34 cellular contexts compared by ENCODE assay signal in genomic region chr7:105057472-105057871, GRCh38. TPM values are rescaled to one million over a fixed set of nuclear protein-coding genes. Genes with fewer than 3 reads are reported as not detected.
DNase-seq lines count a peak whose midpoint lies in the region; ATAC-seq, FAIRE-seq and TF ChIP-seq lines count a peak whose summit lies in the region.
"Had no signal": no experiment of that assay in that cellular context is flagged by ENCODE, and none has a peak within 500 bp of the region (broad histone marks: within the 10 kb centered on the region; RNA-seq: fewer than 3 reads in every experiment).

No MANE protein-coding gene starts in this region.

- H3K9ac ChIP-seq in K562 (ENCODE audit: insufficient read depth in 1 of 2, low read depth in 2 of 2, low read length in 2 of 2) = no peak overlapping the region
- H3K9ac ChIP-seq: KMS-11 had no signal

- DNase-seq in activated CD8-positive, alpha-beta memory T cell treated with anti-CD3 and anti-CD28 coated beads, Interleukin-2, amount 10 ng/mL, durations not matched to agents 7 days and 5 days = no peak
- DNase-seq in activated CD8-positive, alpha-beta memory T cell treated with anti-CD3 and anti-CD28 coated beads, Interleukin-2, amount 50 U/mL, for 4 hours = no peak
- DNase-seq in GM23338 (ENCODE audit: low spot score) (no peak), K562 (ENCODE audit: extremely low read depth in 1 of 4, low spot score in 3 of 4) (no peak), NCI-H69 (lab: John Stamatoyannopoulos, UW) (no peak), globus pallidus (ENCODE audit: low spot score) (no peak)
- no peak for DNase-seq in stimulated activated effector memory CD8-positive, alpha-beta T cell treated with anti-CD3 and anti-CD28 coated beads, Interleukin-12 subunit alpha, Interleukin-12 subunit beta, amount 100 ng/mL, for 72 hours (ENCODE audit: low spot score in 2 of 2)
- DNase-seq: activated CD4-positive, CD25-positive, alpha-beta regulatory T cell treated with anti-CD3 and anti-CD28 coated beads, Interleukin-2, amount 50 U/mL, for 72 hours; activated naive CD4-positive, alpha-beta T cell treated with anti-CD3 and anti-CD28 coated beads, Interleukin-2, amount 50 U/mL, for 16 hours; Calu3; caudate nucleus; DMS79 treated with DMSO at 0.1 percent for 48 hours; esophagus squamous epithelium; foreskin melanocyte; GF-D8; HCEC 1CT; NCI-H1417; NCI-H2029 treated with DMSO at 0.1 percent for 48 hours; NCI-H226; NCI-H748 treated with DMSO at 0.1 percent for 48 hours; Peyer's patch; SHP77 treated with DMSO at 0.1 percent for 48 hours; sigmoid colon; stimulated activated CD4-positive, alpha-beta T cell treated with anti-CD3 and anti-CD28 coated beads, Interleukin-4, amount 100 ng/mL, for 4 hours; stimulated activated naive CD4-positive, alpha-beta T cell treated with Interleukin-2 at 50 U/mL for 16 hours; testis; uterus had no signal

- no peak for TF ChIP-seq RAD21 in K562 (CRISPR knock-in tag; conservative IDR thresholded peaks at IDR 0.05 in 1 of 2, IDR thresholded peaks at IDR 0.05 in 1 of 2)

- no peaks in the 10 kb centered on the region for H3F3A ChIP-seq in GM23338 (replicated peaks; ENCODE audit: low read depth)

- H3K4me2 ChIP-seq in GM23338 (no peak overlapping the region), K562 (ENCODE audit: insufficient read depth, low read length) (no peak overlapping the region)
- H3K4me2 ChIP-seq: KMS-11 had no signal

- peaks cover 97% of the 10 kb centered on the region for H3K79me2 ChIP-seq in GM23338 (replicated peaks; ENCODE audit: insufficient read depth)
- H3K79me2 ChIP-seq in K562 (ENCODE audit: control insufficient read depth, insufficient read depth, low read length) = peaks cover 93% of the 10 kb centered on the region

- peak; percentile 26 for FAIRE-seq in K562 (lab: Jason Lieb, UNC)
- FAIRE-seq: astrocyte, GM18507, HTR-8/SVneo had no signal

- H3K4me3 Mint-ChIP-seq in activated CD8-positive, alpha-beta memory T cell treated with anti-CD3 and anti-CD28 coated beads, Interleukin-2, amount 10 ng/mL, durations not matched to agents 7 days and 5 days = no peak overlapping the region
- H3K4me3 Mint-ChIP-seq in GM23338 = no peak overlapping the region
- H3K4me3 Mint-ChIP-seq in stimulated activated effector memory CD8-positive, alpha-beta T cell treated with anti-CD3 and anti-CD28 coated beads, Interleukin-12 subunit alpha, Interleukin-12 subunit beta, amount 100 ng/mL, for 72 hours = no peak overlapping the region
- H3K4me3 Mint-ChIP-seq: dendritic cell treated with granulocyte-macrophage colony-stimulating factor and Interleukin-4, amounts not matched to agents 40 ng/mL and 50 ng/mL, for 4 days had no signal

- H3K36me3 ChIP-seq in GM23338 (ENCODE audit: insufficient read depth) = no peaks in the 10 kb centered on the region
- H3K36me3 ChIP-seq in K562 (ENCODE audit: control insufficient read depth, insufficient read depth, low read length) = peaks cover 68% of the 10 kb centered on the region; the same call in 2 of the 3 replicates
- H3K36me3 ChIP-seq: uterus had no signal

- H3K9me2 ChIP-seq in GM23338 (ENCODE audit: insufficient read depth) = no peaks in the 10 kb centered on the region

- intact Hi-C loops in K562 (cut with micrococcal nuclease) = no loop called here

- WGBS in K562 (ENCODE audit: insufficient coverage, low coverage, missing lambda C conversion rate) = 97% methylated on average over 4 of the region's 4 CpGs

- peaks cover 21% of the 10 kb centered on the region for H3K4me1 Mint-ChIP-seq in activated CD8-positive, alpha-beta memory T cell treated with anti-CD3 and anti-CD28 coated beads, Interleukin-2, amount 10 ng/mL, durations not matched to agents 7 days and 5 days
- peaks cover 18% of the 10 kb centered on the region; the same call in 2 of the 3 replicates for H3K4me1 Mint-ChIP-seq in GM23338
- H3K4me1 Mint-ChIP-seq in stimulated activated effector memory CD8-positive, alpha-beta T cell treated with anti-CD3 and anti-CD28 coated beads, Interleukin-12 subunit alpha, Interleukin-12 subunit beta, amount 100 ng/mL, for 72 hours = peaks cover 54% of the 10 kb centered on the region

- H3K4me3 ChIP-seq in GM23338 = no peak overlapping the region
- no peak overlapping the region for H3K4me3 ChIP-seq in K562
- H3K4me3 ChIP-seq: esophagus squamous epithelium, Peyer's patch, sigmoid colon, testis, uterus had no signal

- POLR2A ChIA-PET in K562 (lab: Yijun Ruan, JAX) = interaction anchor here (0.9 to 1.1 kb wide), 2 partner anchors 13 to 40 kb away, joined by 3 read pairs; no protein-coding TSS in a partner anchor

- H3K27me3 Mint-ChIP-seq in activated CD8-positive, alpha-beta memory T cell treated with anti-CD3 and anti-CD28 coated beads, Interleukin-2, amount 10 ng/mL, durations not matched to agents 7 days and 5 days = no peaks in the 10 kb centered on the region
- H3K27me3 Mint-ChIP-seq in GM23338 (ENCODE audit: insufficient read depth, low read depth, poor library complexity) = peaks cover 1% of the 10 kb centered on the region
- H3K27me3 Mint-ChIP-seq: dendritic cell treated with granulocyte-macrophage colony-stimulating factor and Interleukin-4, amounts not matched to agents 40 ng/mL and 50 ng/mL, for 4 days; progenitor cell of endocrine pancreas had no signal

- peaks cover 36% of the 10 kb centered on the region for H3K36me3 Mint-ChIP-seq in activated CD8-positive, alpha-beta memory T cell treated with anti-CD3 and anti-CD28 coated beads, Interleukin-2, amount 10 ng/mL, durations not matched to agents 7 days and 5 days
- H3K36me3 Mint-ChIP-seq in GM23338 (ENCODE audit: low read depth) = peaks cover 15% of the 10 kb centered on the region; the same call in 2 of the 3 replicates
- peaks cover 100% of the 10 kb centered on the region for H3K36me3 Mint-ChIP-seq in stimulated activated effector memory CD8-positive, alpha-beta T cell treated with anti-CD3 and anti-CD28 coated beads, Interleukin-12 subunit alpha, Interleukin-12 subunit beta, amount 100 ng/mL, for 72 hours

- ATAC-seq in activated CD8-positive, alpha-beta memory T cell treated with anti-CD3 and anti-CD28 coated beads, Interleukin-2, amount 10 ng/mL, durations not matched to agents 7 days and 5 days = no peak
- ATAC-seq in GM23338 = no peak
- ATAC-seq in K562 = no peak
- no peak for ATAC-seq in stimulated activated effector memory CD8-positive, alpha-beta T cell treated with anti-CD3 and anti-CD28 coated beads, Interleukin-12 subunit alpha, Interleukin-12 subunit beta, amount 100 ng/mL, for 72 hours
- no peak for ATAC-seq in HG03196 (IDR thresholded peaks at IDR 0.05; ENCODE audit: unreplicated experiment)

- H3K27me3 ChIP-seq in GM23338 (ENCODE audit: insufficient read depth) (no peaks in the 10 kb centered on the region), K562 (ENCODE audit: control insufficient read depth in 2 of 2, insufficient read depth in 2 of 2, low read length in 2 of 2) (no peaks in the 10 kb centered on the region)
- H3K27me3 ChIP-seq: esophagus squamous epithelium, Peyer's patch, sigmoid colon, testis, uterus had no signal

- TF ChIP-seq POLR2A in K562 (conservative IDR thresholded peaks at IDR 0.05) = no peak

- BruUV-seq in K562 (replicated peaks; lab: Mats Ljungman, UMichigan) = no TSS peak

- TF ChIP-seq EP300 in K562 (IDR thresholded peaks at IDR 0.05; ENCODE audit: low read length) = no peak

- CTCF ChIA-PET in activated CD8-positive, alpha-beta memory T cell treated with anti-CD3 and anti-CD28 coated beads, Interleukin-2, amount 10 ng/mL, durations not matched to agents 7 days and 5 days (lab: Charles Lee) = interaction anchor here (1.0 to 2.4 kb wide), 3 partner anchors 31 to 76 kb away, joined by 3 to 6 read pairs (median 4); no protein-coding TSS in a partner anchor
- CTCF ChIA-PET in K562 (lab: Yijun Ruan, JAX; ENCODE audit: low intra/inter-chr PET ratio) = no interaction called here

- in situ Hi-C loops in K562 (cut with MboI) = no loop called here

- H2AFZ ChIP-seq in GM23338 (no peak overlapping the region), K562 (ENCODE audit: low read depth, low read length) (no peak overlapping the region)

- H3K9me1 ChIP-seq in K562 (ENCODE audit: control insufficient read depth, insufficient read depth, low read length) = no peaks in the 10 kb centered on the region

- H3K9me3 ChIP-seq in K562 (replicated peaks; ENCODE audit: control insufficient read depth, insufficient read depth, low read depth, low read length) = no peaks in the 10 kb centered on the region
- H3K9me3 ChIP-seq: esophagus squamous epithelium, Peyer's patch, sigmoid colon, testis, uterus had no signal

- H4K20me1 ChIP-seq in GM23338 (replicated peaks; ENCODE audit: insufficient read depth) = peaks cover 31% of the 10 kb centered on the region
- peaks cover 11% of the 10 kb centered on the region; the same call in 1 of the 2 replicates for H4K20me1 ChIP-seq in K562 (replicated peaks; ENCODE audit: control insufficient read depth, insufficient read depth, low read length)

- H3K27ac ChIP-seq in GM23338 (ENCODE audit: low read depth) (no peak overlapping the region), K562 (ENCODE audit: extremely low read depth, low read depth, low read length) (no peak overlapping the region)
- H3K27ac ChIP-seq: esophagus squamous epithelium, KMS-11, Peyer's patch, sigmoid colon, testis, uterus had no signal

- H3K4me1 ChIP-seq in GM23338 (ENCODE audit: insufficient read depth) (peaks cover 16% of the 10 kb centered on the region), K562 (replicated peaks in 1 of 2; ENCODE audit: control insufficient read depth in 2 of 2, insufficient read depth in 2 of 2, low read length in 2 of 2) (no peaks in the 10 kb centered on the region)
- H3K4me1 ChIP-seq: testis had no signal

- H3K27ac Mint-ChIP-seq in activated CD8-positive, alpha-beta memory T cell treated with anti-CD3 and anti-CD28 coated beads, Interleukin-2, amount 10 ng/mL, durations not matched to agents 7 days and 5 days = peak overlapping the region; percentile 20
- peak overlapping the region; percentile 31; the same call in 1 of the 2 replicates for H3K27ac Mint-ChIP-seq in GM23338
- peak overlapping the region; percentile 29 for H3K27ac Mint-ChIP-seq in stimulated activated effector memory CD8-positive, alpha-beta T cell treated with anti-CD3 and anti-CD28 coated beads, Interleukin-12 subunit alpha, Interleukin-12 subunit beta, amount 100 ng/mL, for 72 hours

- no peak for TF ChIP-seq CTCF in GM23338 (conservative IDR thresholded peaks at IDR 0.05; ENCODE audit: low read depth in 2 of 2)
- no peak for TF ChIP-seq CTCF in K562 (IDR thresholded peaks at IDR 0.05 in 2 of 3, conservative IDR thresholded peaks at IDR 0.05 in 1 of 3; ENCODE audit: insufficient read depth in 2 of 3, low read depth in 1 of 3, low read length in 3 of 3)

- no peaks in the 10 kb centered on the region for H3K9me3 Mint-ChIP-seq in activated CD8-positive, alpha-beta memory T cell treated with anti-CD3 and anti-CD28 coated beads, Interleukin-2, amount 10 ng/mL, durations not matched to agents 7 days and 5 days (ENCODE audit: low read depth)
- H3K9me3 Mint-ChIP-seq in GM23338 = no peaks in the 10 kb centered on the region
- H3K9me3 Mint-ChIP-seq in stimulated activated effector memory CD8-positive, alpha-beta T cell treated with anti-CD3 and anti-CD28 coated beads, Interleukin-12 subunit alpha, Interleukin-12 subunit beta, amount 100 ng/mL, for 72 hours = no peaks in the 10 kb centered on the region
- H3K9me3 Mint-ChIP-seq: dendritic cell treated with granulocyte-macrophage colony-stimulating factor and Interleukin-4, amounts not matched to agents 40 ng/mL and 50 ng/mL, for 4 days had no signal

RNA-seq across cellular contexts. Expression of gene KMT2E, which starts 43.5 kb away (rescaled TPM):
- total RNA-seq in activated CD8-positive, alpha-beta memory T cell treated with anti-CD3 and anti-CD28 coated beads, Interleukin-2, amount 10 ng/mL, durations not matched to agents 7 days and 5 days = 100 to 1,000 TPM; 110 to 127 TPM
- total RNA-seq in GM23338 (2014; rRNA removed; shearing (Covaris generic)) = 43.2 and 50.2 TPM in 2 replicates
- polyA plus RNA-seq in GM23338 (2016; fragmentation: Nextera tagmentation; extraction: Ambion mirVana) (55.7 and 70.9 TPM in 2 replicates), K562 (2011; rRNA removed) (11.1 and 14.5 TPM in 2 replicates), K562 (2014; fragmentation: Illumina TruSeq; extraction: Trizol) (33.8 and 38.7 TPM in 2 replicates), K562 (2014; fragmentation: Nextera tagmentation; extraction: Ambion mirVana) (10 to 100 TPM in 1 of 2 experiments, 1 to 10 TPM in 1; 8.9 to 15.9 TPM), K562 (2014; rRNA removed) (18.2 and 23.4 TPM in 2 replicates)
- 207 and 465 TPM in 2 replicates for total RNA-seq in K562 (2011; cell fraction: chromatin; rRNA removed; ENCODE audit: low replicate concordance)
- 88.1 and 130 TPM in 2 replicates for total RNA-seq in K562 (2011; cell fraction: nucleolus; rRNA removed)
- total RNA-seq in K562 (2011; cell fraction: nucleoplasm; rRNA removed) = 182 and 231 TPM in 2 replicates
- total RNA-seq in K562 (2014; rRNA removed) (33.5 and 38.1 TPM in 2 replicates), K562 (2014; rRNA removed; fragmentation: Illumina TruSeq; extraction: Trizol) (41.7 and 46.6 TPM in 2 replicates), K562 (2015; rRNA removed; fragmentation: Illumina TruSeq; extraction: Trizol) (38.6 and 39.9 TPM in 2 replicates), K562 (2021) (48.1 and 55.3 TPM in 2 replicates)
- 7.9 and 14.7 TPM in 2 replicates for polyA plus RNA-seq in K562 (2011; cell fraction: cytosol; rRNA removed)
- polyA plus RNA-seq in K562 (2011; cell fraction: nucleus; rRNA removed) = 55.0 and 72.1 TPM in 2 replicates
- polyA plus RNA-seq in K562 (2012) = 26.5 and 30.8 TPM in 2 replicates
- polyA minus RNA-seq in K562 (2011; rRNA and poly(A)+ RNA removed) = 84.5 and 96.0 TPM in 2 replicates
- polyA minus RNA-seq in K562 (2011; cell fraction: cytosol; rRNA and poly(A)+ RNA removed) = 28.8 and 34.0 TPM in 2 replicates
- 110 and 143 TPM in 2 replicates for polyA minus RNA-seq in K562 (2011; cell fraction: nucleus; rRNA and poly(A)+ RNA removed)
